Comparison of ENCODE assay signal across 29 cellular contexts in genomic region chr1:94273111-94273510, GRCh38. TPM values are rescaled to one million over a fixed set of nuclear protein-coding genes. Genes with fewer than 3 reads are reported as not detected.
"Had no signal": no experiment of that assay in that cellular context is flagged by ENCODE, and none has a peak within 500 bp of the region (broad histone marks: within the 10 kb centered on the region; RNA-seq: fewer than 3 reads in every experiment).

No MANE protein-coding gene starts in this region.

- H3K4me1 Mint-ChIP-seq: naive B cell had no signal

- H3K4me3 Mint-ChIP-seq: activated naive CD8-positive, alpha-beta T cell; activated T-cell treated with anti-CD3 and anti-CD28 coated beads, Interleukin-2, amount 50 U/mL, for 24 hours; dendritic cell treated with granulocyte-macrophage colony-stimulating factor and Interleukin-4, amounts not matched to agents 40 ng/mL and 50 ng/mL, for 4 days had no signal

- H3K36me3 Mint-ChIP-seq: activated naive CD8-positive, alpha-beta T cell; naive B cell had no signal

- H3K9me3 ChIP-seq: gastrocnemius medialis, sigmoid colon, testis, vagina had no signal

- H3K9me3 Mint-ChIP-seq: activated T-cell treated with anti-CD3 and anti-CD28 coated beads, Interleukin-2, amount 50 U/mL, for 24 hours; activated T-helper 2 cell treated with anti-CD3 and anti-CD28 coated beads, Interferon-gamma antibody, Interleukin-2, Interleukin-4, amounts not matched to agents 10 μg/mL and 5 μg/mL and 100 μg/mL, durations not matched to agents 14 hours and 24 hours and 36 hours; dendritic cell treated with granulocyte-macrophage colony-stimulating factor and Interleukin-4, amounts not matched to agents 40 ng/mL and 50 ng/mL, for 4 days; naive B cell had no signal

- H3K36me3 ChIP-seq: gastrocnemius medialis, sigmoid colon, vagina, WERI-Rb-1 had no signal

- H3K4me1 ChIP-seq: gastrocnemius medialis had no signal

- ATAC-seq: gastrocnemius medialis had no signal

- H3K27ac ChIP-seq: gastrocnemius medialis, sigmoid colon, testis, vagina, WERI-Rb-1 had no signal

- H3K4me2 ChIP-seq: smooth muscle cell had no signal

- H3K27ac Mint-ChIP-seq: activated naive CD8-positive, alpha-beta T cell; activated T-cell treated with anti-CD3 and anti-CD28 coated beads, Interleukin-2, amount 50 U/mL, for 24 hours; activated T-helper 2 cell treated with anti-CD3 and anti-CD28 coated beads, Interferon-gamma antibody, Interleukin-2, Interleukin-4, amounts not matched to agents 10 μg/mL and 5 μg/mL and 100 μg/mL, durations not matched to agents 14 hours and 24 hours and 36 hours; dendritic cell treated with granulocyte-macrophage colony-stimulating factor and Interleukin-4, amounts not matched to agents 40 ng/mL and 50 ng/mL, for 4 days; progenitor cell of endocrine pancreas had no signal

- H3K27me3 ChIP-seq: gastrocnemius medialis, sigmoid colon, testis, vagina had no signal

- DNase-seq: activated CD8-positive, alpha-beta memory T cell treated with anti-CD3 and anti-CD28 coated beads for 24 hours; activated CD8-positive, alpha-beta memory T cell treated with anti-CD3 and anti-CD28 coated beads, Interleukin-2, amount 50 U/mL, for 4 hours; activated naive CD4-positive, alpha-beta T cell; activated T-cell treated with anti-CD3 and anti-CD28 coated beads, Interleukin-2, amount 50 U/mL, for 24 hours; cerebellar nuclear complex; effector CD4-positive, alpha-beta T cell; erythroblast; gastrocnemius medialis; hippocampal formation; left cardiac atrium; mesendoderm; naive B cell; occipital lobe; retina; sigmoid colon; stimulated activated CD4-positive, alpha-beta T cell treated with anti-CD3 and anti-CD28 coated beads, Interleukin-4, amount 100 ng/mL, for 1 hour; stimulated activated naive CD4-positive, alpha-beta T cell; testis; trophoblast cell; WERI-Rb-1 had no signal

- H3K4me3 ChIP-seq: gastrocnemius medialis, sigmoid colon, smooth muscle cell, testis, vagina had no signal

- FAIRE-seq: endometrium, islet of Langerhans had no signal

RNA-seq across cellular contexts. Expression of gene ARHGAP29, which starts 35.7 kb away (rescaled TPM):
- total RNA-seq: T-helper 2 cell treated with Interferon-gamma antibody and Interleukin-4, amounts not matched to agents 100 ng/mL and 5 ng/mL, for 36 hours had no signal
